Comparison of ENCODE assay signal across 12 cellular contexts in the genomic region with DNA sequence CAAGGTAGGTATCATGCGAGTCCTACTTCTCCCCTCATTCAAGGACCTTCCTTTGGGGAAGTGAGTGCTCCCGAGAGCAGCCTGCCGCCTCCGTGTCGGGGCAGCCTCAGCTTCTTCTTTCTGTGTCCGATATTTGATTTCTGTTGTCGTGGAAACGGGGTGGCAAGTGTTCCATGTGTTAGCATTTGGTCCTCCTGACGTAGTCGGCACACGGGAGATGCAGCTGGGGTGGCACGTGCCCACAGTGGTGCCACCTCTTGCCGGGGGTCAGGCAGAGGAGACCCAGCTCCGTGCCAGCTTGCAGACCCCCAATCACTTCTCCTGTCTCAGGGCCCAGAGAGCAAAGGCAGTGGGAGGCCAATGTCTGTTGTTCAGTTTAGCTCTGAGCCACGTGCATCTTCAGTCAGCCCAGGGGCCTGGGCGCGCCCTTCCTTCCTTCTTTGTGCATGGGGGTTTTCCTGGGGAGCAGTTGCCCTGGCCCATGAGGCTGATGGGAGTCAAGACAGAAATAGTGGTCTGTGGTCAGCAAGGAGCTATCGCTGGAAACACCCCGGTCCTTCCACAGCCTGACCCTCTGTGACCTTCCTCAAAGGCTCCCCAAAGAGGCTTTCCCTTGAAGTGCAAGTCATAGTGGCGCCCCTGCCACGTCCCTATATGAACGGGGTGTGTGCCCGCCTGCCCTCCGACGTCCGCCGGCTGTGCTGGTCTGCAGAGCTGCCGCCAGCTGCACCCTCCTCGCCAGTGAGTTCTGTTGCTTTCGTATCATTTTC. TPM values are rescaled to one million over a fixed set of nuclear protein-coding genes. Genes with fewer than 3 reads are reported as not detected.
DNase-seq lines count a peak whose midpoint lies in the region; ATAC-seq and TF ChIP-seq lines count a peak whose summit lies in the region.
"Had no signal": no experiment of that assay in that cellular context is flagged by ENCODE, and none has a peak within 500 bp of the region (broad histone marks: within the 10 kb centered on the region; RNA-seq: fewer than 3 reads in every experiment).

No MANE protein-coding gene starts in this region.

- H3K36me3 Mint-ChIP-seq in CD4-positive, CD25-positive, alpha-beta regulatory T cell: no peaks in the 10 kb centered on the region
- H3K36me3 Mint-ChIP-seq in WTC11 (no peaks in the 10 kb centered on the region), Caco-2 (ENCODE audit: insufficient read depth, unreplicated experiment) (no peaks in the 10 kb centered on the region)
- H3K36me3 Mint-ChIP-seq: CD4-positive, alpha-beta memory T cell had no signal

- CTCF ChIA-PET in WTC11 (lab: Charles Lee) (interaction anchor here (0.6 to 3.0 kb wide), 6 partner anchors 13 to 518 kb away, joined by 3 to 18 read pairs (median 12); no protein-coding TSS in a partner anchor), Caco-2 (lab: Charles Lee) (no interaction called here)

- POLR2A ChIA-PET in WTC11 (lab: Charles Lee): no interaction called here
- POLR2A ChIA-PET in Caco-2 (lab: Charles Lee): no interaction called here

- ATAC-seq in CD4-positive, CD25-positive, alpha-beta regulatory T cell (ENCODE audit: low read depth in 2 of 2): peak; percentile 30 to 35
- peak; percentile 69 for ATAC-seq in HG02610 (IDR thresholded peaks at IDR 0.05; ENCODE audit: unreplicated experiment)
- ATAC-seq in WTC11: no peak
- no peak for ATAC-seq in GM21423 (IDR thresholded peaks at IDR 0.05; ENCODE audit: unreplicated experiment)

- peaks cover 0 to 14% (median 7%) of the 10 kb centered on the region in 4 donors for H3K4me1 Mint-ChIP-seq in CD4-positive, CD25-positive, alpha-beta regulatory T cell
- H3K4me1 Mint-ChIP-seq in WTC11: peaks cover 11% of the 10 kb centered on the region
- H3K4me1 Mint-ChIP-seq in Caco-2 (ENCODE audit: low read depth, unreplicated experiment): no peaks in the 10 kb centered on the region

- WGBS in testis, 2 donors: 87 to 88% methylated on average over 23 to 30 of the region's 30 CpGs

- no peaks in the 10 kb centered on the region for H3K9me3 Mint-ChIP-seq in CD4-positive, CD25-positive, alpha-beta regulatory T cell
- H3K9me3 Mint-ChIP-seq in WTC11 (no peaks in the 10 kb centered on the region), Caco-2 (ENCODE audit: unreplicated experiment) (no peaks in the 10 kb centered on the region)
- H3K9me3 Mint-ChIP-seq: CD4-positive, alpha-beta memory T cell had no signal

- H3K27me3 ChIP-seq in CD4-positive, CD25-positive, alpha-beta regulatory T cell (ENCODE audit: control insufficient read depth, insufficient read depth, low read length): no peaks in the 10 kb centered on the region
- H3K27me3 ChIP-seq in Caco-2 (replicated peaks; ENCODE audit: control insufficient read depth, insufficient read depth, low read length) (no peaks in the 10 kb centered on the region; the same call in 1 of the 2 replicates), testis (no peaks in the 10 kb centered on the region)
- H3K27me3 ChIP-seq: brain microvascular endothelial cell had no signal

- no peak overlapping the region for H3K4me3 ChIP-seq in CD4-positive, CD25-positive, alpha-beta regulatory T cell (ENCODE audit: low read depth, low read length)
- no peak overlapping the region for H3K4me3 ChIP-seq in Caco-2 (ENCODE audit: low read depth, low read length)
- H3K4me3 ChIP-seq in testis: no peak overlapping the region

- no peaks in the 10 kb centered on the region for H3K9me3 ChIP-seq in CD4-positive, CD25-positive, alpha-beta regulatory T cell (ENCODE audit: control insufficient read depth in 2 of 2, low read length in 2 of 2)
- H3K9me3 ChIP-seq in Caco-2 (no peaks in the 10 kb centered on the region), testis (no peaks in the 10 kb centered on the region)

- H3K36me3 ChIP-seq in CD4-positive, CD25-positive, alpha-beta regulatory T cell (ENCODE audit: control insufficient read depth, insufficient read depth, low read length): no peaks in the 10 kb centered on the region
- H3K36me3 ChIP-seq in Caco-2 (ENCODE audit: control insufficient read depth, insufficient read depth, low read length) (no peaks in the 10 kb centered on the region), testis (ENCODE audit: low read depth, missing control alignments) (no peaks in the 10 kb centered on the region)
- H3K36me3 ChIP-seq: brain microvascular endothelial cell had no signal

- DNase-seq in CD4-positive, CD25-positive, alpha-beta regulatory T cell: peak in 1 of 3 donors; percentile 19
- DNase-seq in WTC11 (ENCODE audit: low spot score) (no peak), medulla oblongata (ENCODE audit: extremely low spot score) (peak; percentile 70), Caco-2 (no peak), testis (no peak)
- no peak for DNase-seq in stimulated activated CD4-positive, alpha-beta T cell treated with anti-CD3 and anti-CD28 coated beads, Interleukin-2, amount 100 ng/mL, for 24 hours
- DNase-seq: brain microvascular endothelial cell; CD4-positive, alpha-beta memory T cell; H7; NCI-H2171 had no signal

- no peaks in the 10 kb centered on the region for H3K27me3 Mint-ChIP-seq in CD4-positive, CD25-positive, alpha-beta regulatory T cell
- no peaks in the 10 kb centered on the region for H3K27me3 Mint-ChIP-seq in WTC11 (ENCODE audit: low read depth)
- H3K27me3 Mint-ChIP-seq in Caco-2 (ENCODE audit: insufficient read depth, unreplicated experiment): no peaks in the 10 kb centered on the region
- H3K27me3 Mint-ChIP-seq: CD4-positive, alpha-beta memory T cell had no signal

- no peak overlapping the region for H3K27ac ChIP-seq in CD4-positive, CD25-positive, alpha-beta regulatory T cell (ENCODE audit: insufficient read depth, low read length, poor library complexity, severe bottlenecking)
- no peak overlapping the region for H3K27ac ChIP-seq in testis
- H3K27ac ChIP-seq: brain microvascular endothelial cell had no signal

- TF ChIP-seq CTCF in WTC11 (IDR thresholded peaks at IDR 0.05): no peak
- no peak for TF ChIP-seq CTCF in Caco-2 (IDR thresholded peaks at IDR 0.05; ENCODE audit: insufficient read depth in 1 of 2, low read depth in 1 of 2, low read length in 1 of 2, severe bottlenecking in 1 of 2, unreplicated experiment in 1 of 2)
- TF ChIP-seq CTCF in testis (IDR thresholded peaks at IDR 0.05): no peak

- peak overlapping the region; percentile 26 to 85 (median 52) for H3K27ac Mint-ChIP-seq in CD4-positive, CD25-positive, alpha-beta regulatory T cell
- H3K27ac Mint-ChIP-seq in WTC11 (peak overlapping the region; percentile 80; the same call in 1 of the 2 replicates), Caco-2 (ENCODE audit: unreplicated experiment) (no peak overlapping the region)

- intact Hi-C loops in Caco-2 (cut with micrococcal nuclease; ENCODE audit: unreplicated experiment): no loop called here
- intact Hi-C loops in testis (cut with DNase I; ENCODE audit: low total_unique reads): no loop called here

- BruUV-seq in Caco-2 (replicated peaks; lab: Mats Ljungman, UMichigan): no TSS peak

- TF ChIP-seq POLR2A in testis (IDR thresholded peaks at IDR 0.05): no peak

- H3K4me3 Mint-ChIP-seq in CD4-positive, CD25-positive, alpha-beta regulatory T cell: no peak overlapping the region
- H3K4me3 Mint-ChIP-seq in WTC11: no peak overlapping the region
- no peak overlapping the region for H3K4me3 Mint-ChIP-seq in Caco-2 (ENCODE audit: unreplicated experiment)

- H3K4me1 ChIP-seq in CD4-positive, CD25-positive, alpha-beta regulatory T cell (ENCODE audit: control insufficient read depth, insufficient read depth, low read length, poor library complexity, severe bottlenecking): no peaks in the 10 kb centered on the region
- H3K4me1 ChIP-seq in Caco-2 (no peaks in the 10 kb centered on the region), testis (no peaks in the 10 kb centered on the region)

TF ChIP-seq in WTC11, 78 proteins besides CTCF, POLR2A, EP300 and RAD21 (continues in another document):
- TF ChIP-seq, protein P1, sequence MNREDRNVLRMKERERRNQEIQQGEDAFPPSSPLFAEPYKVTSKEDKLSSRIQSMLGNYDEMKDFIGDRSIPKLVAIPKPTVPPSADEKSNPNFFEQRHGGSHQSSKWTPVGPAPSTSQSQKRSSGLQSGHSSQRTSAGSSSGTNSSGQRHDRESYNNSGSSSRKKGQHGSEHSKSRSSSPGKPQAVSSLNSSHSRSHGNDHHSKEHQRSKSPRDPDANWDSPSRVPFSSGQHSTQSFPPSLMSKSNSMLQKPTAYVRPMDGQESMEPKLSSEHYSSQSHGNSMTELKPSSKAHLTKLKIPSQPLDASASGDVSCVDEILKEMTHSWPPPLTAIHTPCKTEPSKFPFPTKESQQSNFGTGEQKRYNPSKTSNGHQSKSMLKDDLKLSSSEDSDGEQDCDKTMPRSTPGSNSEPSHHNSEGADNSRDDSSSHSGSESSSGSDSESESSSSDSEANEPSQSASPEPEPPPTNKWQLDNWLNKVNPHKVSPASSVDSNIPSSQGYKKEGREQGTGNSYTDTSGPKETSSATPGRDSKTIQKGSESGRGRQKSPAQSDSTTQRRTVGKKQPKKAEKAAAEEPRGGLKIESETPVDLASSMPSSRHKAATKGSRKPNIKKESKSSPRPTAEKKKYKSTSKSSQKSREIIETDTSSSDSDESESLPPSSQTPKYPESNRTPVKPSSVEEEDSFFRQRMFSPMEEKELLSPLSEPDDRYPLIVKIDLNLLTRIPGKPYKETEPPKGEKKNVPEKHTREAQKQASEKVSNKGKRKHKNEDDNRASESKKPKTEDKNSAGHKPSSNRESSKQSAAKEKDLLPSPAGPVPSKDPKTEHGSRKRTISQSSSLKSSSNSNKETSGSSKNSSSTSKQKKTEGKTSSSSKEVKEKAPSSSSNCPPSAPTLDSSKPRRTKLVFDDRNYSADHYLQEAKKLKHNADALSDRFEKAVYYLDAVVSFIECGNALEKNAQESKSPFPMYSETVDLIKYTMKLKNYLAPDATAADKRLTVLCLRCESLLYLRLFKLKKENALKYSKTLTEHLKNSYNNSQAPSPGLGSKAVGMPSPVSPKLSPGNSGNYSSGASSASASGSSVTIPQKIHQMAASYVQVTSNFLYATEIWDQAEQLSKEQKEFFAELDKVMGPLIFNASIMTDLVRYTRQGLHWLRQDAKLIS (CRISPR knock-in tag; IDR thresholded peaks at IDR 0.05; ENCODE audit: borderline replicate concordance): no peak
- TF ChIP-seq ZNF671 (CRISPR knock-in tag; IDR thresholded peaks at IDR 0.05) (no peak), ZNF423 (CRISPR knock-in tag; IDR thresholded peaks at IDR 0.05) (no peak)

RNA-seq across cellular contexts. Expression of a gene that starts 44.5 kb away (rescaled TPM):
- total RNA-seq in CD4-positive, CD25-positive, alpha-beta regulatory T cell: 20.6 TPM
- polyA plus RNA-seq in CD4-positive, CD25-positive, alpha-beta regulatory T cell: 10 to 100 TPM in 1 of 4 donors, 1 to 10 TPM in 3; 3.7 to 13.8 (median 5.0) TPM
- 3.3 to 5.0 TPM (median 4.9 TPM) in 3 replicates for total RNA-seq in WTC11 (2021)
- 26.8 and 28.8 TPM in 2 replicates for total RNA-seq in Caco-2 (2022)
- total RNA-seq in testis: 10 to 100 TPM; 11.6 to 23.7 TPM
- 27.5 TPM for polyA plus RNA-seq in testis (ENCODE audit: insufficient read depth, low read depth, low replicate concordance)

Comparison
In these comparisons a context has a peak if more than half of its experiments do, and no peak if none do; other contexts are left out.
1. ATAC-seq: peak in CD4-positive, CD25-positive, alpha-beta regulatory T cell (2 of 2) and HG02610 (single experiment); none in WTC11 (single experiment) and GM21423 (single experiment).